1 cellular context compared by ENCODE assay signal in genomic region chr4:54243541-54243940, GRCh38. TPM values are rescaled to one million over a fixed set of nuclear protein-coding genes. Genes with fewer than 3 reads are reported as not detected.
"Had no signal": no experiment of that assay in that cellular context is flagged by ENCODE, and none has a peak within 500 bp of the region (broad histone marks: within the 10 kb centered on the region; RNA-seq: fewer than 3 reads in every experiment).

No MANE protein-coding gene starts in this region.

RNA-seq across cellular contexts. Expression of gene PDGFRA, which starts 14.4 kb away (rescaled TPM):
- total RNA-seq: naive thymus-derived CD8-positive, alpha-beta T cell had no signal
- polyA plus RNA-seq: naive thymus-derived CD8-positive, alpha-beta T cell had no signal
